In genomic region chr6:40128149-40128548, GRCh38 we compare ENCODE assay signal across 22 cellular contexts.
"Had no signal": no experiment of that assay in that cellular context is flagged by ENCODE, and none has a peak within 500 bp of the region (broad histone marks: within the 10 kb centered on the region; RNA-seq: fewer than 3 reads in every experiment).

No MANE protein-coding gene starts in this region.

- H3K27me3 ChIP-seq: pancreas, right lobe of liver, tibial nerve, vagina had no signal

- H3K4me1 ChIP-seq: left ventricle myocardium inferior, pancreas, prostate gland, right lobe of liver, tibial nerve, vagina had no signal

- H3K4me3 ChIP-seq: left ventricle myocardium inferior, mucosa of descending colon, pancreas, prostate gland, right lobe of liver, tibial nerve, vagina had no signal

- ATAC-seq: left colon; mucosa of descending colon; naive thymus-derived CD8-positive, alpha-beta T cell; right lobe of liver; stimulated activated memory B cell treated with anti-CD40 and anti-IgM and Interleukin-4, amounts not matched to agents 10 μg/mL and 1 μg/mL and 100 μg/mL, for 72 hours; stimulated activated naive CD8-positive, alpha-beta T cell treated with anti-CD3 and anti-CD28 coated beads, Interleukin-15, amount 100 ng/mL, for 72 hours had no signal

- FAIRE-seq: keratinocyte, pancreas had no signal

- DNase-seq: head of caudate nucleus; hippocampal formation; kidney glomerular epithelial cell; left colon; left ventricle myocardium inferior; midbrain; mucosa of descending colon; naive thymus-derived CD8-positive, alpha-beta T cell; nucleus accumbens; pancreas; posterior cingulate gyrus; right lobe of liver; stimulated activated CD4-positive, alpha-beta T cell treated with anti-CD3 and anti-CD28 coated beads, Interleukin-4, amount 100 ng/mL, for 24 hours; stimulated activated CD8-positive, alpha-beta memory T cell treated with anti-CD3 and anti-CD28 coated beads, Interleukin-4, amount 100 ng/mL, for 48 hours; stimulated activated naive CD4-positive, alpha-beta T cell treated with Interleukin-2 at 50 U/mL for 16 hours; stimulated activated naive CD8-positive, alpha-beta T cell treated with anti-CD3 and anti-CD28 coated beads, Interleukin-15, amount 100 ng/mL, for 72 hours; substantia nigra had no signal

- H3K36me3 ChIP-seq: left ventricle myocardium inferior, pancreas, prostate gland, right lobe of liver, tibial nerve, vagina had no signal

- H3K27ac ChIP-seq: left ventricle myocardium inferior, prostate gland, right lobe of liver, tibial nerve, vagina had no signal

- H3K9me3 ChIP-seq: left ventricle myocardium inferior, mucosa of descending colon, pancreas, prostate gland, right lobe of liver, tibial nerve, vagina had no signal
